ENCODE assay signal across 23 cellular contexts in the genomic region with DNA sequence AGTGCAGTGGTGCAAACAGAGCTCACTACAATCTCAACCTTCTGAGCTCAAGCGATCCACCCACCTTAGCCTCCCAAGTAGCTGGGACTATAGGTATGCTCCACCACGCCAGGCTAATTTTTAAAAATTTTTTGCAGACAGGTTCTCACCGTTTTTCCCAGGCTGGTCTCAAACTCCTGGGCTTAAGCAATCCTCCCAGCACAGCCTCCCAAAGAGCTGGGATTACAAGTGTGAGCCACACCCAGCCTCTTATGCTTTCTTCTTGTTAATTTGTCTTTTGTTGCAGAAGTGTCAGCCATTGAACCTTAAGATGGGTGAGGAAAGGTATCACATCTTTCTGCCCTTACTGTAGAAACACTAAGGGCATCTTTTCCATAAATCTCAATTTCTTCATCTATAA. TPM values are rescaled to one million over a fixed set of nuclear protein-coding genes. Genes with fewer than 3 reads are reported as not detected.
DNase-seq lines count a peak whose midpoint lies in the region; ATAC-seq, FAIRE-seq and TF ChIP-seq lines count a peak whose summit lies in the region.
"Had no signal": no experiment of that assay in that cellular context is flagged by ENCODE, and none has a peak within 500 bp of the region (broad histone marks: within the 10 kb centered on the region; RNA-seq: fewer than 3 reads in every experiment).

No MANE protein-coding gene starts in this region.

- CTCF ChIA-PET in CD4-positive, alpha-beta T cell (lab: Charles Lee) = interaction anchor here (0.7 kb wide), 1 partner anchor 86 kb away, joined by 3 read pairs; no protein-coding TSS in a partner anchor

- H3K27ac ChIP-seq in CD4-positive, alpha-beta T cell (ENCODE audit: low read depth, low read length) = no peak overlapping the region
- H3K27ac ChIP-seq in GM23248 = peak overlapping the region; percentile 34; the same call in 1 of the 2 replicates
- H3K27ac ChIP-seq: ovary had no signal

- peaks cover 5% of the 10 kb centered on the region; the same call in 1 of the 2 replicates for H3F3A ChIP-seq in GM23248 (ENCODE audit: insufficient read depth)

- ATAC-seq in CD4-positive, alpha-beta T cell (ENCODE audit: poor library complexity) = no peak
- no peak for ATAC-seq in natural killer cell
- ATAC-seq in GM18870 (IDR thresholded peaks at IDR 0.05; ENCODE audit: unreplicated experiment) = no peak
- ATAC-seq: body of pancreas, gastroesophageal sphincter, left lobe of liver, mucosa of descending colon, PC-3 had no signal

- peaks cover 24% of the 10 kb centered on the region for H3K4me1 ChIP-seq in GM23248 (ENCODE audit: insufficient read depth)

- H3K9me2 ChIP-seq in GM23248 (ENCODE audit: insufficient read depth) = no peaks in the 10 kb centered on the region

- H3K4me1 Mint-ChIP-seq in CD4-positive, alpha-beta T cell (ENCODE audit: low read depth) = peaks cover 66% of the 10 kb centered on the region
- H3K4me1 Mint-ChIP-seq in natural killer cell = peaks cover 39 to 40% of the 10 kb centered on the region in 2 donors

- DNase-seq in CD4-positive, alpha-beta T cell = no peak
- DNase-seq in GM23248 (peak; percentile 39), bronchial epithelial cell (ENCODE audit: low read depth) (peak; percentile 29), natural killer cell (no peak), activated T-cell treated with anti-CD3 and anti-CD28 coated beads for 4 hours (no peak), SIG-M5 treated with dmso at 0.1 percent for 504 hours (lab: John Stamatoyannopoulos, UW; ENCODE audit: unreplicated experiment) (no peak), retina (no peak)
- DNase-seq: activated effector memory CD4-positive, alpha-beta T cell treated with anti-CD3 and anti-CD28 coated beads, Interleukin-2, amount 50 U/mL, for 16 hours; body of pancreas; erythroblast; mucosa of descending colon; NCI-H187; NCI-H2227 treated with DMSO at 0.1 percent for 48 hours; NCI-H82; ovary; PC-3; sigmoid colon; stimulated activated CD4-positive, alpha-beta T cell treated with anti-CD3 and anti-CD28 coated beads, Interleukin-1b, Interleukin-23, amount 100 ng/mL, for 48 hours had no signal

- no peaks in the 10 kb centered on the region for H3K36me3 Mint-ChIP-seq in CD4-positive, alpha-beta T cell (ENCODE audit: low read depth)
- H3K36me3 Mint-ChIP-seq in natural killer cell = no peaks in the 10 kb centered on the region

- no peaks in the 10 kb centered on the region for H3K9me3 Mint-ChIP-seq in CD4-positive, alpha-beta T cell
- H3K9me3 Mint-ChIP-seq in natural killer cell = no peaks in the 10 kb centered on the region

- H3K36me3 ChIP-seq in GM23248 (ENCODE audit: low read depth) (no peaks in the 10 kb centered on the region), bronchial epithelial cell (ENCODE audit: control insufficient read depth, insufficient read depth, low read length) (no peaks in the 10 kb centered on the region)
- H3K36me3 ChIP-seq: gastroesophageal sphincter, ovary, sigmoid colon had no signal

- peak overlapping the region; percentile 85 for H3K4me3 Mint-ChIP-seq in CD4-positive, alpha-beta T cell
- H3K4me3 Mint-ChIP-seq in natural killer cell = peak overlapping the region; percentile 90

- no peak overlapping the region for H3K9ac ChIP-seq in GM23248

- no peak overlapping the region for H2AFZ ChIP-seq in GM23248

- H3K4me3 ChIP-seq in GM23248 (no peak overlapping the region), bronchial epithelial cell (ENCODE audit: low read depth, low read length) (no peak overlapping the region)
- H3K4me3 ChIP-seq: body of pancreas, gastroesophageal sphincter, mucosa of descending colon, ovary, sigmoid colon had no signal

- H3K9me3 ChIP-seq in CD4-positive, alpha-beta T cell (ENCODE audit: control insufficient read depth, low read length) = no peaks in the 10 kb centered on the region
- H3K9me3 ChIP-seq in GM23248 (ENCODE audit: low read depth) = no peaks in the 10 kb centered on the region
- H3K9me3 ChIP-seq: body of pancreas, gastroesophageal sphincter, mucosa of descending colon, ovary, sigmoid colon had no signal

- WGBS in GM23248 (ENCODE audit: low coverage in 1 of 2, low lambda C conversion rate in 2 of 2, missing lambda C conversion rate in 2 of 2), 2 experiments = 94 to 97% methylated on average over 3 of the region's 3 CpGs

- no peaks in the 10 kb centered on the region for H3K27me3 Mint-ChIP-seq in CD4-positive, alpha-beta T cell
- no peaks in the 10 kb centered on the region for H3K27me3 Mint-ChIP-seq in natural killer cell (ENCODE audit: low read depth in 2 of 2)

- POLR2A ChIA-PET in CD4-positive, alpha-beta T cell (lab: Charles Lee) = no interaction called here

- H4K20me1 ChIP-seq in GM23248 (ENCODE audit: insufficient read depth) = peaks cover 35% of the 10 kb centered on the region; the same call in 1 of the 2 replicates

- FAIRE-seq in bronchial epithelial cell (lab: Jason Lieb, UNC) = no peak
- FAIRE-seq: D721Med, GM12892 had no signal

- H3K27ac Mint-ChIP-seq in CD4-positive, alpha-beta T cell = no peak overlapping the region
- peak overlapping the region in 1 of 2 donors; percentile 83 for H3K27ac Mint-ChIP-seq in natural killer cell

- H3K4me2 ChIP-seq in GM23248 (ENCODE audit: unreplicated experiment) = no peak overlapping the region

- in situ Hi-C loops in GM23248 (cut with MboI) = no loop called here

- TF ChIP-seq CTCF in CD4-positive, alpha-beta T cell (IDR thresholded peaks at IDR 0.05) = no peak
- TF ChIP-seq CTCF in bronchial epithelial cell (IDR thresholded peaks at IDR 0.05; ENCODE audit: insufficient read depth, low read length, severe bottlenecking) = no peak
- TF ChIP-seq CTCF in natural killer cell (IDR thresholded peaks at IDR 0.05) = no peak

- H3K27me3 ChIP-seq in CD4-positive, alpha-beta T cell (ENCODE audit: control insufficient read depth, insufficient read depth, low read length) = no peaks in the 10 kb centered on the region
- H3K27me3 ChIP-seq in GM23248 (replicated peaks; ENCODE audit: insufficient read depth) = no peaks in the 10 kb centered on the region
- H3K27me3 ChIP-seq in bronchial epithelial cell (ENCODE audit: control insufficient read depth, insufficient read depth, low read length) = no peaks in the 10 kb centered on the region
- H3K27me3 ChIP-seq: body of pancreas, gastroesophageal sphincter, ovary, sigmoid colon had no signal

- intact Hi-C loops in CD4-positive, alpha-beta T cell (cut with DNase I, micrococcal nuclease) = no loop called here
- intact Hi-C loops in natural killer cell (cut with micrococcal nuclease) = no loop called here

- peaks cover 100% of the 10 kb centered on the region for H3K79me2 ChIP-seq in GM23248 (ENCODE audit: insufficient read depth)

RNA-seq across cellular contexts. Expression of gene DENND5A, which starts 34.9 kb away (rescaled TPM):
- 100 to 1,000 TPM; 101 to 103 TPM for total RNA-seq in CD4-positive, alpha-beta T cell
- total RNA-seq in GM23248 (2014; rRNA removed; shearing (Covaris generic)) = 113 and 127 TPM in 2 replicates
- 24.9 and 28.4 TPM in 2 replicates for polyA plus RNA-seq in GM23248 (2016; fragmentation: Nextera tagmentation; extraction: Ambion mirVana)
- 22.6 and 30.0 TPM in 2 replicates for total RNA-seq in bronchial epithelial cell
- 10 to 100 TPM; 23.8 to 42.5 (median 38.7) TPM for total RNA-seq in natural killer cell

Comparison
In these comparisons a context has a peak if more than half of its experiments do, and no peak if none do; other contexts are left out.
1. DNase-seq: peak in GM23248 (single experiment) and bronchial epithelial cell (single experiment); none in CD4-positive, alpha-beta T cell (0 of 10), natural killer cell (single experiment), activated T-cell treated with anti-CD3 and anti-CD28 coated beads for 4 hours (single experiment), SIG-M5 treated with dmso at 0.1 percent for 504 hours (single experiment) and retina (single experiment).